Comparison of ENCODE assay signal across 9 cellular contexts in genomic region chr12:57783466-57783801, GRCh38. TPM values are rescaled to one million over a fixed set of nuclear protein-coding genes. Genes with fewer than 3 reads are reported as not detected.
DNase-seq lines count a peak whose midpoint lies in the region; ATAC-seq and TF ChIP-seq lines count a peak whose summit lies in the region.
"Had no signal": no experiment of that assay in that cellular context is flagged by ENCODE, and none has a peak within 500 bp of the region (broad histone marks: within the 10 kb centered on the region; RNA-seq: fewer than 3 reads in every experiment).

No MANE protein-coding gene starts in this region.

- no peak overlapping the region for H2BK12ac ChIP-seq in neuronal stem cell (ENCODE audit: low read length)

- no CpG with 5 or more reads among the region's 12 CpGs for WGBS in neuronal stem cell (ENCODE audit: extremely low coverage in 2 of 2, insufficient read length in 2 of 2, insufficient replicate concordance in 1 of 2), 2 donors

- H2AFZ ChIP-seq in neuronal stem cell (ENCODE audit: low read length) = no peak overlapping the region

- no peak for ATAC-seq in CD4-positive, CD25-positive, alpha-beta regulatory T cell (ENCODE audit: low read depth in 2 of 2)
- no peak for ATAC-seq in HG03460 (IDR thresholded peaks at IDR 0.05; ENCODE audit: unreplicated experiment)

- no peak for TF ChIP-seq CTCF in endothelial cell (IDR thresholded peaks at IDR 0.05; ENCODE audit: unreplicated experiment)

- no peak overlapping the region for H4K8ac ChIP-seq in neuronal stem cell (ENCODE audit: low read depth, low read length)

- no peaks in the 10 kb centered on the region for H3K27me3 ChIP-seq in CD4-positive, CD25-positive, alpha-beta regulatory T cell (ENCODE audit: control insufficient read depth, insufficient read depth, low read length)
- H3K27me3 ChIP-seq in NT2/D1 (ENCODE audit: insufficient read depth, insufficient read length) (no peaks in the 10 kb centered on the region), neuronal stem cell (ENCODE audit: control insufficient read depth in 3 of 3, insufficient read depth in 3 of 3, low read depth in 1 of 3, low read length in 3 of 3) (no peaks in the 10 kb centered on the region)

- peaks cover 20% of the 10 kb centered on the region for H3K36me3 ChIP-seq in CD4-positive, CD25-positive, alpha-beta regulatory T cell (ENCODE audit: control insufficient read depth, insufficient read depth, low read length)
- H3K36me3 ChIP-seq in NT2/D1 (ENCODE audit: insufficient read depth, insufficient read length, low read length) (peaks cover 52% of the 10 kb centered on the region), neuronal stem cell (replicated peaks in 1 of 2; ENCODE audit: control insufficient read depth in 2 of 2, insufficient read depth in 2 of 2, low read length in 2 of 2) (peaks cover 12 to 58% of the 10 kb centered on the region in 2 donors)

- no peak overlapping the region for H3K4ac ChIP-seq in neuronal stem cell (ENCODE audit: low read length)

- peak overlapping the region in 1 of 3 donors; percentile 100 for H3K27ac Mint-ChIP-seq in CD4-positive, CD25-positive, alpha-beta regulatory T cell
- H3K27ac Mint-ChIP-seq in endothelial cell (ENCODE audit: unreplicated experiment) = peak overlapping the region; percentile 61

- no peaks in the 10 kb centered on the region for H3K9me3 Mint-ChIP-seq in CD4-positive, CD25-positive, alpha-beta regulatory T cell
- no peaks in the 10 kb centered on the region for H3K9me3 Mint-ChIP-seq in endothelial cell (ENCODE audit: unreplicated experiment)

- H2AK5ac ChIP-seq in neuronal stem cell (ENCODE audit: low read depth, low read length) = no peak overlapping the region

- H3K18ac ChIP-seq in neuronal stem cell (ENCODE audit: low read length) = no peak overlapping the region

- H2BK15ac ChIP-seq in neuronal stem cell (ENCODE audit: low read length) = no peak overlapping the region

- H3K23ac ChIP-seq in neuronal stem cell (ENCODE audit: low read depth, low read length, poor library complexity) = no peak overlapping the region

- H2BK5ac ChIP-seq in neuronal stem cell (ENCODE audit: low read length) = peak overlapping the region; percentile 0

- H3K4me2 ChIP-seq in neuronal stem cell (ENCODE audit: insufficient read depth, low read length, poor library complexity, severe bottlenecking) = peak overlapping the region; percentile 84

- H3K79me1 ChIP-seq in neuronal stem cell (ENCODE audit: low read depth, low read length) = peaks cover 4% of the 10 kb centered on the region

- H3K9ac ChIP-seq in NT2/D1 (ENCODE audit: insufficient read length, low read depth) (peak overlapping the region; percentile 98), neuronal stem cell (ENCODE audit: low read depth, low read length, poor library complexity) (no peak overlapping the region)

- peak overlapping the region; percentile 74 for H3K27ac ChIP-seq in CD4-positive, CD25-positive, alpha-beta regulatory T cell (ENCODE audit: insufficient read depth, low read length, poor library complexity, severe bottlenecking)
- H3K27ac ChIP-seq in neuronal stem cell (replicated peaks; ENCODE audit: low read length) = no peak overlapping the region

- H3K4me3 Mint-ChIP-seq in CD4-positive, CD25-positive, alpha-beta regulatory T cell = peak overlapping the region; percentile 96 to 100 (median 98)
- H3K4me3 Mint-ChIP-seq in endothelial cell (ENCODE audit: unreplicated experiment) = peak overlapping the region; percentile 100

- no peak for DNase-seq in CD4-positive, CD25-positive, alpha-beta regulatory T cell
- DNase-seq in NT2/D1 (ENCODE audit: low read depth, low spot score) (no peak), endothelial cell (ENCODE audit: low spot score) (no peak), neuronal stem cell (ENCODE audit: low spot score) (no peak), NCI-H1436 (lab: John Stamatoyannopoulos, UW) (no peak), NCI-H1105 treated with DMSO at 0.1 percent for 48 hours (lab: John Stamatoyannopoulos, UW) (no peak), islet precursor cell (no peak)
- DNase-seq: NCI-H510A had no signal

- H3K4me1 ChIP-seq in CD4-positive, CD25-positive, alpha-beta regulatory T cell (ENCODE audit: control insufficient read depth, insufficient read depth, low read length, poor library complexity, severe bottlenecking) = peaks cover 38% of the 10 kb centered on the region
- H3K4me1 ChIP-seq in NT2/D1 (ENCODE audit: insufficient read depth, insufficient read length) (no peaks in the 10 kb centered on the region), neuronal stem cell (ENCODE audit: control insufficient read depth in 2 of 2, insufficient read depth in 1 of 2, low read depth in 1 of 2, low read length in 2 of 2) (peaks cover 3 to 6% of the 10 kb centered on the region in 2 donors)

- no peak overlapping the region for H3K14ac ChIP-seq in neuronal stem cell (ENCODE audit: low read length)

- peak overlapping the region; percentile 91 for H3K4me3 ChIP-seq in CD4-positive, CD25-positive, alpha-beta regulatory T cell (ENCODE audit: low read depth, low read length)
- H3K4me3 ChIP-seq in NT2/D1 (ENCODE audit: insufficient read length, low read depth) = peak overlapping the region; percentile 100
- peak overlapping the region; percentile 90 to 95 for H3K4me3 ChIP-seq in neuronal stem cell (ENCODE audit: low read length in 2 of 2)

- H2BK120ac ChIP-seq in neuronal stem cell (ENCODE audit: low read depth, low read length) = no peak overlapping the region

- no peaks in the 10 kb centered on the region for H3K9me3 ChIP-seq in CD4-positive, CD25-positive, alpha-beta regulatory T cell (ENCODE audit: control insufficient read depth in 2 of 2, low read length in 2 of 2)
- no peaks in the 10 kb centered on the region for H3K9me3 ChIP-seq in NT2/D1 (ENCODE audit: insufficient read depth, low read length)
- no peaks in the 10 kb centered on the region for H3K9me3 ChIP-seq in neuronal stem cell (replicated peaks in 1 of 2; ENCODE audit: control insufficient read depth in 2 of 2, insufficient read depth in 1 of 2, low read depth in 1 of 2, low read length in 2 of 2)

- peaks cover 12 to 55% (median 30%) of the 10 kb centered on the region in 4 donors for H3K4me1 Mint-ChIP-seq in CD4-positive, CD25-positive, alpha-beta regulatory T cell
- H3K4me1 Mint-ChIP-seq in endothelial cell (ENCODE audit: unreplicated experiment) = peaks cover 15% of the 10 kb centered on the region

- H3K27me3 Mint-ChIP-seq in CD4-positive, CD25-positive, alpha-beta regulatory T cell = peaks cover 4% of the 10 kb centered on the region
- peaks cover 2% of the 10 kb centered on the region for H3K27me3 Mint-ChIP-seq in endothelial cell (ENCODE audit: unreplicated experiment)

- H4K91ac ChIP-seq in neuronal stem cell (ENCODE audit: low read depth, low read length, poor library complexity) = no peak overlapping the region

- H3K36me3 Mint-ChIP-seq in CD4-positive, CD25-positive, alpha-beta regulatory T cell = peaks cover 9% of the 10 kb centered on the region
- peaks cover 30% of the 10 kb centered on the region for H3K36me3 Mint-ChIP-seq in endothelial cell (ENCODE audit: low read depth, unreplicated experiment)

RNA-seq across cellular contexts. Expression of gene TSFM, which starts 0.8 kb away (rescaled TPM):
- 22.8 TPM for total RNA-seq in CD4-positive, CD25-positive, alpha-beta regulatory T cell
- 10 to 100 TPM; 33.4 to 50.4 (median 40.6) TPM for polyA plus RNA-seq in CD4-positive, CD25-positive, alpha-beta regulatory T cell
- total RNA-seq in endothelial cell (ENCODE audit: unreplicated experiment) = 25.8 TPM
- polyA plus RNA-seq in neuronal stem cell (2013, experiment 1 of 2) = 22.3 TPM
- polyA plus RNA-seq in neuronal stem cell (2013, experiment 2 of 2) = 23.3 TPM

RNA-seq across cellular contexts. Expression of gene EEF1AKMT3, which starts 11.0 kb away (rescaled TPM):
- total RNA-seq in CD4-positive, CD25-positive, alpha-beta regulatory T cell = 3.7 TPM
- 1 to 10 TPM; 1.8 to 7.6 (median 2.5) TPM for polyA plus RNA-seq in CD4-positive, CD25-positive, alpha-beta regulatory T cell
- 8.6 TPM for total RNA-seq in endothelial cell (ENCODE audit: unreplicated experiment)
- 2.7 TPM for polyA plus RNA-seq in neuronal stem cell (2013, experiment 1 of 2)
- polyA plus RNA-seq in neuronal stem cell (2013, experiment 2 of 2) = 3.2 TPM

RNA-seq across cellular contexts. Expression of gene METTL1, which starts 11.5 kb away (rescaled TPM):
- total RNA-seq in CD4-positive, CD25-positive, alpha-beta regulatory T cell = 8.7 TPM
- polyA plus RNA-seq in CD4-positive, CD25-positive, alpha-beta regulatory T cell = 10 to 100 TPM in 1 of 4 donors, 1 to 10 TPM in 3; 3.5 to 10.8 (median 5.9) TPM
- total RNA-seq in endothelial cell (ENCODE audit: unreplicated experiment) = 10.6 TPM
- polyA plus RNA-seq in neuronal stem cell (2013, experiment 1 of 2) = 9.5 TPM
- 10.2 TPM for polyA plus RNA-seq in neuronal stem cell (2013, experiment 2 of 2)

RNA-seq across cellular contexts. Expression of gene CYP27B1, which starts 16.6 kb away (rescaled TPM):
- not detected for total RNA-seq in CD4-positive, CD25-positive, alpha-beta regulatory T cell
- under 1 TPM in 2 of 4 donors, not detected in 2; 0.14 to 0.26 TPM for polyA plus RNA-seq in CD4-positive, CD25-positive, alpha-beta regulatory T cell
- 1.4 TPM for total RNA-seq in endothelial cell (ENCODE audit: unreplicated experiment)
- 0.35 TPM for polyA plus RNA-seq in neuronal stem cell (2013, experiment 1 of 2)
- polyA plus RNA-seq in neuronal stem cell (2013, experiment 2 of 2) = 0.40 TPM

RNA-seq across cellular contexts. Expression of gene MARCHF9, which starts 28.5 kb away (rescaled TPM):
- 35.4 TPM for total RNA-seq in CD4-positive, CD25-positive, alpha-beta regulatory T cell
- 1 to 10 TPM; 2.2 to 4.5 (median 3.8) TPM for polyA plus RNA-seq in CD4-positive, CD25-positive, alpha-beta regulatory T cell
- 2.3 TPM for total RNA-seq in endothelial cell (ENCODE audit: unreplicated experiment)
- 14.0 TPM for polyA plus RNA-seq in neuronal stem cell (2013, experiment 1 of 2)
- 14.6 TPM for polyA plus RNA-seq in neuronal stem cell (2013, experiment 2 of 2)
